ENCODE assay signal across 9 cellular contexts in genomic region chr7:105304040-105304895, GRCh38.
DNase-seq lines count a peak whose midpoint lies in the region; ATAC-seq and TF ChIP-seq lines count a peak whose summit lies in the region.
"Had no signal": no experiment of that assay in that cellular context is flagged by ENCODE, and none has a peak within 500 bp of the region (broad histone marks: within the 10 kb centered on the region; RNA-seq: fewer than 3 reads in every experiment).

No MANE protein-coding gene starts in this region.

- H3K9me3 ChIP-seq in HAP-1 (no peaks in the 10 kb centered on the region), fibroblast of lung (ENCODE audit: control insufficient read depth, insufficient read depth, low read depth, low read length) (no peaks in the 10 kb centered on the region)

- H3K36me3 ChIP-seq in HAP-1 (replicated peaks) (no peaks in the 10 kb centered on the region), fibroblast of lung (ENCODE audit: control insufficient read depth, insufficient read depth, low read length) (no peaks in the 10 kb centered on the region)

- peaks cover 2% of the 10 kb centered on the region for H3K79me2 ChIP-seq in fibroblast of lung (ENCODE audit: control insufficient read depth, insufficient read depth, low read length)

- peak overlapping the region; percentile 39 for H3K4me2 ChIP-seq in fibroblast of lung (ENCODE audit: extremely low read depth, insufficient read depth, low read length)

- peak; percentile 48 for ATAC-seq in GM18508 (IDR thresholded peaks at IDR 0.05; ENCODE audit: insufficient read depth, unreplicated experiment)

- H3K4me3 ChIP-seq in HAP-1 (no peak overlapping the region), fibroblast of lung (replicated peaks in 1 of 4; ENCODE audit: control extremely low read depth in 1 of 4, insufficient read depth in 1 of 4, low read depth in 3 of 4, low read length in 4 of 4) (peak overlapping the region in 2 of 4 experiments; percentile 2 to 40)
- H3K4me3 ChIP-seq: skin epidermis had no signal

- no peak overlapping the region for H3K27ac ChIP-seq in fibroblast of lung (ENCODE audit: insufficient read depth, low read length)
- peak overlapping the region; percentile 86 for H3K27ac ChIP-seq in temporal lobe (ENCODE audit: low read depth, low read length)

- no peak for TF ChIP-seq CTCF in fibroblast of lung (conservative IDR thresholded peaks at IDR 0.05 in 1 of 2, IDR thresholded peaks at IDR 0.05 in 1 of 2; ENCODE audit: low read depth in 1 of 2, low read length in 2 of 2)

- peaks cover 12% of the 10 kb centered on the region for H3K4me1 ChIP-seq in HAP-1
- H3K4me1 ChIP-seq in fibroblast of lung (ENCODE audit: control insufficient read depth, extremely low read depth, insufficient read depth, low read length): no peaks in the 10 kb centered on the region

- intact Hi-C loops in cardiac septum (cut with DNase I): no loop called here

- no peaks in the 10 kb centered on the region for H3K27me3 ChIP-seq in HAP-1 (ENCODE audit: low read depth)
- H3K27me3 ChIP-seq in fibroblast of lung (ENCODE audit: control insufficient read depth, insufficient read depth, low read length): no peaks in the 10 kb centered on the region

- no peak overlapping the region for H3K9ac ChIP-seq in fibroblast of lung (ENCODE audit: insufficient read depth, low read length)

- H4K20me1 ChIP-seq in fibroblast of lung (ENCODE audit: control insufficient read depth, extremely low read depth, insufficient read depth, low read length): no peaks in the 10 kb centered on the region

- DNase-seq in HAP-1 (ENCODE audit: low spot score in 2 of 2) (peak; percentile 48 to 53), NCI-H1048 (lab: John Stamatoyannopoulos, UW) (peak; percentile 11), fibroblast of lung (ENCODE audit: low read depth in 2 of 2) (peak; percentile 66 to 67), cardiac septum (ENCODE audit: low spot score) (no peak)
- no peak for DNase-seq in activated CD4-positive, alpha-beta T cell treated with anti-CD3 and anti-CD28 coated beads, Interleukin-2, amount 50 U/mL, for 4 hours
- DNase-seq in activated CD4-positive, CD25-positive, alpha-beta regulatory T cell treated with anti-CD3 and anti-CD28 coated beads, Interleukin-2, amount 50 U/mL, for 72 hours: no peak

- in situ Hi-C loops in HAP-1 (cut with MboI; ENCODE audit: low sequenced_read_pairs): no loop called here

- no peak overlapping the region for H2AFZ ChIP-seq in fibroblast of lung (ENCODE audit: low read length)

Comparison
In these comparisons a context has a peak if more than half of its experiments do, and no peak if none do; other contexts are left out.
1. DNase-seq: peak in HAP-1 (2 of 2), NCI-H1048 (single experiment) and fibroblast of lung (2 of 2); none in cardiac septum (single experiment), activated CD4-positive, alpha-beta T cell treated with anti-CD3 and anti-CD28 coated beads, Interleukin-2, amount 50 U/mL, for 4 hours (0 of 2) and activated CD4-positive, CD25-positive, alpha-beta regulatory T cell treated with anti-CD3 and anti-CD28 coated beads, Interleukin-2, amount 50 U/mL, for 72 hours (single experiment).